ENCODE assay signal across 23 cellular contexts in genomic region chrX:108261541-108262218, GRCh38.
A peak's percentile ranks its signal among the peaks of the same experiment; 100 is the strongest.
DNase-seq lines count a peak whose midpoint lies in the region; ATAC-seq, FAIRE-seq and TF ChIP-seq lines count a peak whose summit lies in the region.
"Had no signal": no experiment of that assay in that cellular context is flagged by ENCODE, and none has a peak within 500 bp of the region (broad histone marks: within the 10 kb centered on the region; RNA-seq: fewer than 3 reads in every experiment).

No MANE protein-coding gene starts in this region.

- DNase-seq in HFF-Myc (ENCODE audit: extremely low read depth, low read depth) (peak; percentile 65), astrocyte (ENCODE audit: low read depth) (peak; percentile 37), foreskin fibroblast (peak; percentile 69 to 80), left ventricle myocardium superior (no peak), SKM-1 (lab: John Stamatoyannopoulos, UW; ENCODE audit: unreplicated experiment) (no peak)
- DNase-seq: activated CD4-positive, alpha-beta memory T cell treated with anti-CD3 and anti-CD28 coated beads for 36 hours; activated T-cell treated with anti-CD3 and anti-CD28 coated beads, Interleukin-2, amount 50 U/mL, for 72 hours; amniotic stem cell; KG1; NCI-H1436; NCI-H526; pancreas; PC-9; stimulated activated naive B cell treated with anti-CD40 and anti-IgM and Interleukin-4, amounts not matched to agents 10 μg/mL and 1 μg/mL and 100 μg/mL, for 72 hours; upper lobe of left lung had no signal

- H3K4me1 ChIP-seq in astrocyte (ENCODE audit: insufficient read depth, low read length) = no peaks in the 10 kb centered on the region
- H3K4me1 ChIP-seq: pancreas, upper lobe of left lung had no signal

- no peak overlapping the region for H3K4me3 Mint-ChIP-seq in astrocyte (ENCODE audit: unreplicated experiment)
- H3K4me3 Mint-ChIP-seq: activated CD4-positive, alpha-beta memory T cell treated with anti-CD3 and anti-CD28 coated beads for 36 hours; activated T-cell treated with anti-CD3 and anti-CD28 coated beads, Interleukin-2, amount 50 U/mL, for 72 hours; stimulated activated naive B cell treated with anti-CD40 and anti-IgM and Interleukin-4, amounts not matched to agents 10 μg/mL and 1 μg/mL and 100 μg/mL, for 72 hours had no signal

- no peaks in the 10 kb centered on the region for H3K27me3 ChIP-seq in astrocyte (ENCODE audit: insufficient read depth, low read length)
- H3K27me3 ChIP-seq: pancreas, upper lobe of left lung had no signal

- H3K27me3 Mint-ChIP-seq in astrocyte (ENCODE audit: low read depth, unreplicated experiment) = no peaks in the 10 kb centered on the region

- H3K4me3 ChIP-seq in HFF-Myc (replicated peaks; ENCODE audit: low read depth, low read length) = no peak overlapping the region
- no peak overlapping the region for H3K4me3 ChIP-seq in astrocyte (ENCODE audit: insufficient read depth, low read depth, low read length)
- H3K4me3 ChIP-seq in foreskin fibroblast (ENCODE audit: low read depth in 1 of 2, low read length in 2 of 2) = no peak overlapping the region
- H3K4me3 ChIP-seq: pancreas, PC-9, smooth muscle cell, upper lobe of left lung had no signal

- FAIRE-seq in astrocyte (lab: Jason Lieb, UNC) = no peak
- FAIRE-seq: A204.1, colon, D721Med, pancreas had no signal

- TF ChIP-seq CTCF in 22Rv1 (IDR thresholded peaks at IDR 0.05) (no peak), HFF-Myc (IDR thresholded peaks at IDR 0.05; ENCODE audit: low read depth, low read length, missing control alignments) (no peak), astrocyte (IDR thresholded peaks at IDR 0.05; ENCODE audit: insufficient read depth, low read depth, low read length) (no peak), foreskin fibroblast (IDR thresholded peaks at IDR 0.05; ENCODE audit: low read depth, low read length) (no peak)

- H4K20me1 ChIP-seq in astrocyte (ENCODE audit: insufficient read depth, low read length) = no peaks in the 10 kb centered on the region

- no peaks in the 10 kb centered on the region for H3K9me3 ChIP-seq in astrocyte (ENCODE audit: insufficient read depth, low read depth, low read length)
- H3K9me3 ChIP-seq: pancreas, upper lobe of left lung had no signal

- no peaks in the 10 kb centered on the region for H3K9me3 Mint-ChIP-seq in astrocyte (ENCODE audit: unreplicated experiment)
- H3K9me3 Mint-ChIP-seq: activated CD4-positive, alpha-beta memory T cell treated with anti-CD3 and anti-CD28 coated beads for 36 hours; activated T-cell treated with anti-CD3 and anti-CD28 coated beads, Interleukin-2, amount 50 U/mL, for 72 hours; stimulated activated naive B cell treated with anti-CD40 and anti-IgM and Interleukin-4, amounts not matched to agents 10 μg/mL and 1 μg/mL and 100 μg/mL, for 72 hours had no signal

- H2AFZ ChIP-seq in astrocyte (ENCODE audit: low read depth, low read length) = no peak overlapping the region
- H2AFZ ChIP-seq: PC-9 had no signal

- H3K36me3 Mint-ChIP-seq in astrocyte (ENCODE audit: low read depth, unreplicated experiment) = no peaks in the 10 kb centered on the region
- H3K36me3 Mint-ChIP-seq: activated CD4-positive, alpha-beta memory T cell treated with anti-CD3 and anti-CD28 coated beads for 36 hours; stimulated activated naive B cell treated with anti-CD40 and anti-IgM and Interleukin-4, amounts not matched to agents 10 μg/mL and 1 μg/mL and 100 μg/mL, for 72 hours had no signal

- intact Hi-C loops in left ventricle myocardium superior (cut with micrococcal nuclease) = no loop called here

- H3K27ac ChIP-seq in 22Rv1 (peak overlapping the region; percentile 70), astrocyte (ENCODE audit: low read depth, low read length) (no peak overlapping the region)
- H3K27ac ChIP-seq: pancreas, PC-9, upper lobe of left lung had no signal

- no peak for ATAC-seq in HG03039 (IDR thresholded peaks at IDR 0.05; ENCODE audit: unreplicated experiment)
- ATAC-seq in left ventricle myocardium superior = no peak
- no peak for ATAC-seq in GM21576 (IDR thresholded peaks at IDR 0.05; ENCODE audit: unreplicated experiment)
- ATAC-seq: activated T-cell treated with anti-CD3 and anti-CD28 coated beads, Interleukin-2, amount 50 U/mL, for 72 hours; left lobe of liver; pancreas; stimulated activated naive B cell treated with anti-CD40 and anti-IgM and Interleukin-4, amounts not matched to agents 10 μg/mL and 1 μg/mL and 100 μg/mL, for 72 hours had no signal

- H3K79me2 ChIP-seq in astrocyte (ENCODE audit: insufficient read depth, low read length) = no peaks in the 10 kb centered on the region

- no peak overlapping the region for H3K4me2 ChIP-seq in astrocyte (ENCODE audit: low read length)
- H3K4me2 ChIP-seq: PC-9, smooth muscle cell had no signal

- H3K36me3 ChIP-seq in astrocyte (ENCODE audit: insufficient read depth, low read length) = no peaks in the 10 kb centered on the region
- H3K36me3 ChIP-seq: pancreas, upper lobe of left lung had no signal

- no peak overlapping the region for H3K27ac Mint-ChIP-seq in astrocyte (ENCODE audit: unreplicated experiment)
- H3K27ac Mint-ChIP-seq: activated CD4-positive, alpha-beta memory T cell treated with anti-CD3 and anti-CD28 coated beads for 36 hours; activated T-cell treated with anti-CD3 and anti-CD28 coated beads, Interleukin-2, amount 50 U/mL, for 72 hours; stimulated activated naive B cell treated with anti-CD40 and anti-IgM and Interleukin-4, amounts not matched to agents 10 μg/mL and 1 μg/mL and 100 μg/mL, for 72 hours had no signal

- peaks cover 3% of the 10 kb centered on the region for H3K4me1 Mint-ChIP-seq in astrocyte (ENCODE audit: low read depth, unreplicated experiment)
- H3K4me1 Mint-ChIP-seq: stimulated activated naive B cell treated with anti-CD40 and anti-IgM and Interleukin-4, amounts not matched to agents 10 μg/mL and 1 μg/mL and 100 μg/mL, for 72 hours had no signal

- H3K9ac ChIP-seq in astrocyte (ENCODE audit: low read length) = no peak overlapping the region

Comparison
In these comparisons a context has a peak if more than half of its experiments do, and no peak if none do; other contexts are left out.
1. DNase-seq: peak in HFF-Myc (single experiment), astrocyte (single experiment) and foreskin fibroblast (2 of 2); none in left ventricle myocardium superior (single experiment) and SKM-1 (single experiment).